Comparison of ENCODE assay signal across 8 cellular contexts in genomic region chr16:89357460-89357859, GRCh38.
DNase-seq lines count a peak whose midpoint lies in the region; ATAC-seq and TF ChIP-seq lines count a peak whose summit lies in the region.

No MANE protein-coding gene starts in this region.

- in situ Hi-C loops in gastrocnemius medialis (cut with MboI; ENCODE audit: low sequenced_read_pairs in 4 of 4) = no loop called here

- H3K4me3 Mint-ChIP-seq in HFFc6 (no peak overlapping the region), T-cell (peak overlapping the region; percentile 26 to 77 (median 35))

- POLR2A ChIA-PET in T-cell (lab: Charles Lee) = no interaction called here

- CTCF ChIA-PET in T-cell (lab: Charles Lee) = no interaction called here

- peaks cover 72% of the 10 kb centered on the region for H3K4me1 Mint-ChIP-seq in HFFc6 (ENCODE audit: low read depth)
- peaks cover 93 to 99% (median 96%) of the 10 kb centered on the region in 3 donors for H3K4me1 Mint-ChIP-seq in T-cell

- H3K27ac Mint-ChIP-seq in HFFc6 (peak overlapping the region; percentile 60; the same call in 1 of the 2 replicates), T-cell (peak overlapping the region; percentile 52 to 72)

- H3K27me3 Mint-ChIP-seq in HFFc6 (ENCODE audit: insufficient read depth) (peaks cover 3% of the 10 kb centered on the region), T-cell (no peaks in the 10 kb centered on the region)

- H3K4me1 ChIP-seq in heart right ventricle (peaks cover 48 to 100% (median 96%) of the 10 kb centered on the region in 9 donors), gastrocnemius medialis (peaks cover 87 to 96% of the 10 kb centered on the region in 2 donors)

- H3K36me3 Mint-ChIP-seq in HFFc6 (ENCODE audit: low read depth) (peaks cover 16% of the 10 kb centered on the region; the same call in 1 of the 2 replicates), T-cell (peaks cover 12% of the 10 kb centered on the region)

- H3K9me3 ChIP-seq in heart right ventricle = no peaks in the 10 kb centered on the region
- no peaks in the 10 kb centered on the region for H3K9me3 ChIP-seq in gastrocnemius medialis

- H3K4me3 ChIP-seq in heart right ventricle = no peak overlapping the region
- H3K4me3 ChIP-seq in gastrocnemius medialis = no peak overlapping the region

- intact Hi-C loops in heart right ventricle (cut with DNase I) (loop anchor here in 1 of 10 donors (10.0 kb wide), 2 partner anchors 47 to 127 kb away; no protein-coding TSS in a partner anchor), gastrocnemius medialis (cut with DNase I; ENCODE audit: low total_unique reads) (loop anchor here (5.0 kb wide), 1 partner anchor 55 kb away; no protein-coding TSS in a partner anchor)

- no peak for ATAC-seq in T-cell (replicated peaks in 1 of 4)
- peak; percentile 43 to 69 (median 60) for ATAC-seq in heart right ventricle
- ATAC-seq in gastrocnemius medialis = peak; percentile 34 to 64
- no peak for ATAC-seq in HG03565 (IDR thresholded peaks at IDR 0.05; ENCODE audit: unreplicated experiment)
- ATAC-seq in GM18858 (IDR thresholded peaks at IDR 0.05; ENCODE audit: unreplicated experiment) = no peak
- ATAC-seq in GM21526 (IDR thresholded peaks at IDR 0.05; ENCODE audit: low FRiP score, unreplicated experiment) = no peak

- H3K27ac ChIP-seq in heart right ventricle (peak overlapping the region in 4 of 10 donors; percentile 4 to 46 (median 24)), gastrocnemius medialis (peak overlapping the region; percentile 52 to 82 (median 76))

- no peaks in the 10 kb centered on the region for H3K27me3 ChIP-seq in heart right ventricle
- H3K27me3 ChIP-seq in gastrocnemius medialis = no peaks in the 10 kb centered on the region

- peaks cover 0 to 8% (median 0%) of the 10 kb centered on the region in 9 donors for H3K36me3 ChIP-seq in heart right ventricle
- no peaks in the 10 kb centered on the region for H3K36me3 ChIP-seq in gastrocnemius medialis

- TF ChIP-seq CTCF in HFFc6 (IDR thresholded peaks at IDR 0.05) (no peak), heart right ventricle (IDR thresholded peaks at IDR 0.05) (peak in 4 of 9 donors; percentile 20 to 48 (median 32)), gastrocnemius medialis (IDR thresholded peaks at IDR 0.05 in 4 of 5, conservative IDR thresholded peaks at IDR 0.05 in 1 of 5) (peak in 1 of 5 experiments; percentile 25)

- no peak for DNase-seq in HFFc6
- peak in 8 of 34 experiments; percentile 10 to 38 (median 20) for DNase-seq in T-cell
- DNase-seq in heart right ventricle = peak in 1 of 2 donors; percentile 68
- DNase-seq in gastrocnemius medialis = peak; percentile 48 to 78
- DNase-seq in stimulated activated CD4-positive, alpha-beta T cell treated with anti-CD3 and anti-CD28 coated beads, Interleukin-2, amount 100 ng/mL, for 48 hours = no peak

- H3K9me3 Mint-ChIP-seq in HFFc6 (no peaks in the 10 kb centered on the region), T-cell (no peaks in the 10 kb centered on the region)

- TF ChIP-seq POLR2A in gastrocnemius medialis (IDR thresholded peaks at IDR 0.05) = no peak

- WGBS in heart right ventricle, 2 donors = 17 to 34% methylated on average over 12 of the region's 12 CpGs

Comparison
In these comparisons a context has a peak if more than half of its experiments do, and no peak if none do; other contexts are left out.
1. DNase-seq: peak in gastrocnemius medialis (2 of 2); none in HFFc6 (single experiment) and stimulated activated CD4-positive, alpha-beta T cell treated with anti-CD3 and anti-CD28 coated beads, Interleukin-2, amount 100 ng/mL, for 48 hours (0 of 2).
2. ATAC-seq: peak in heart right ventricle (8 of 8) and gastrocnemius medialis (2 of 2); none in T-cell (0 of 4), HG03565 (single experiment), GM18858 (single experiment) and GM21526 (single experiment).